ENCODE assay signal across 1 cellular context in genomic region chr7:24073651-24074420, GRCh38.
TF ChIP-seq lines count a peak whose summit lies in the region.

No MANE protein-coding gene starts in this region.

TF ChIP-seq in H1, 55 proteins besides CTCF, POLR2A, EP300 and RAD21 (continued from another document):
- TF ChIP-seq ATF3 (IDR thresholded peaks at IDR 0.05; ENCODE audit: insufficient read depth, low read depth, low read length) = no peak
